ENCODE assay signal across 8 cellular contexts in genomic region chr11:33161120-33162005, GRCh38.
DNase-seq lines count a peak whose midpoint lies in the region; ATAC-seq and TF ChIP-seq lines count a peak whose summit lies in the region.

TSS of gene CSTF3 (minus strand) at chr11:33161480. CDS start at chr11:33161325, 155 bp downstream.

- DNase-seq in GM10248 (ENCODE audit: extremely low spot score): peak; percentile 93
- DNase-seq in NCI-H1092 (lab: John Stamatoyannopoulos, UW): peak; percentile 100
- DNase-seq in germinal center (ENCODE audit: low spot score): peak; percentile 92
- DNase-seq in non-pigmented ciliary epithelial cell (ENCODE audit: low read depth): peak; percentile 91
- DNase-seq in superior temporal gyrus (ENCODE audit: extremely low spot score): peak; percentile 100

- H3K4me1 Mint-ChIP-seq in activated naive CD4-positive, alpha-beta T cell treated with anti-CD3 and anti-CD28 coated beads, Interleukin-2, amount 50 U/mL, for 24 hours: peaks cover 48% of the 10 kb centered on the region

- peaks cover 15% of the 10 kb centered on the region for H3K36me3 Mint-ChIP-seq in activated naive CD4-positive, alpha-beta T cell treated with anti-CD3 and anti-CD28 coated beads, Interleukin-2, amount 50 U/mL, for 24 hours

- no peaks in the 10 kb centered on the region for H3K9me3 Mint-ChIP-seq in activated naive CD4-positive, alpha-beta T cell treated with anti-CD3 and anti-CD28 coated beads, Interleukin-2, amount 50 U/mL, for 24 hours

- POLR2A ChIA-PET in GM10248 (lab: Yijun Ruan, JAX): interaction anchor here (0.6 to 0.7 kb wide), 2 partner anchors 251 to 922 kb away, joined by 3 read pairs; no protein-coding TSS in a partner anchor

- ATAC-seq in HG02588 (IDR thresholded peaks at IDR 0.05; ENCODE audit: unreplicated experiment) (peak; percentile 95), SK-N-SH treated with all-trans-retinoic acid at 6 μM for 48 hours (peak; percentile 97)

- no peaks in the 10 kb centered on the region for H3K27me3 Mint-ChIP-seq in activated naive CD4-positive, alpha-beta T cell treated with anti-CD3 and anti-CD28 coated beads, Interleukin-2, amount 50 U/mL, for 24 hours

- CTCF ChIA-PET in GM10248 (lab: Yijun Ruan, JAX): interaction anchor here (0.6 to 2.0 kb wide), 12 partner anchors 13 to 581 kb away, joined by 3 to 8 read pairs (median 3); no protein-coding TSS in a partner anchor

- H3K27ac Mint-ChIP-seq in activated naive CD4-positive, alpha-beta T cell treated with anti-CD3 and anti-CD28 coated beads, Interleukin-2, amount 50 U/mL, for 24 hours: peak within 1 kb of the TSS; percentile 100

- peak within 1 kb of the TSS; percentile 97 for H3K4me3 Mint-ChIP-seq in activated naive CD4-positive, alpha-beta T cell treated with anti-CD3 and anti-CD28 coated beads, Interleukin-2, amount 50 U/mL, for 24 hours

- no peak for TF ChIP-seq CTCF in GM10248 (IDR thresholded peaks at IDR 0.05; ENCODE audit: control extremely low read depth, extremely low read depth, low read depth, missing control alignments)

TF ChIP-seq in SK-N-SH treated with all-trans-retinoic acid at 6 μM for 48 hours, 23 proteins besides CTCF, POLR2A, EP300 and RAD21:
- TF ChIP-seq TOX (CRISPR knock-in tag; IDR thresholded peaks at IDR 0.05; ENCODE audit: borderline replicate concordance): no peak
- 0 out of 2 replicates have a peak, but pooled peaks have one; percentile 17 for TF ChIP-seq ZNF565 (CRISPR knock-in tag; conservative IDR thresholded peaks at IDR 0.05; ENCODE audit: low read depth)

Comparison
In these comparisons a context has a peak if more than half of its experiments do, and no peak if none do; other contexts are left out.
1. Peak in every context shown above with its lines: DNase-seq and ATAC-seq.